Comparison of ENCODE assay signal across 14 cellular contexts in genomic region chr14:64279719-64280668, GRCh38. TPM values are rescaled to one million over a fixed set of nuclear protein-coding genes. Genes with fewer than 3 reads are reported as not detected.
DNase-seq lines count a peak whose midpoint lies in the region; ATAC-seq, FAIRE-seq and TF ChIP-seq lines count a peak whose summit lies in the region.
"Had no signal": no experiment of that assay in that cellular context is flagged by ENCODE, and none has a peak within 500 bp of the region (broad histone marks: within the 10 kb centered on the region; RNA-seq: fewer than 3 reads in every experiment).

No MANE protein-coding gene starts in this region.

- no peaks in the 10 kb centered on the region for H3K27me3 ChIP-seq in lower lobe of right lung (ENCODE audit: low read depth)
- H3K27me3 ChIP-seq: thyroid gland had no signal

- FAIRE-seq in urothelium cell line (lab: Jason Lieb, UNC) (peak; percentile 40), H54 (lab: Jason Lieb, UNC) (no peak)

- no peaks in the 10 kb centered on the region for H3K36me3 ChIP-seq in lower lobe of right lung
- H3K36me3 ChIP-seq: neutrophil, thyroid gland had no signal

- H3K4me3 Mint-ChIP-seq in activated T-helper 2 cell treated with anti-CD3 and anti-CD28 coated beads, Interferon-gamma antibody, Interleukin-2, Interleukin-4, amounts not matched to agents 10 μg/mL and 5 μg/mL and 100 μg/mL, durations not matched to agents 14 hours and 24 hours and 36 hours (ENCODE audit: low read depth), result no peak overlapping the region
- no peak overlapping the region for H3K4me3 Mint-ChIP-seq in type B pancreatic cell

- H3K27ac Mint-ChIP-seq in activated T-helper 2 cell treated with anti-CD3 and anti-CD28 coated beads, Interferon-gamma antibody, Interleukin-2, Interleukin-4, amounts not matched to agents 10 μg/mL and 5 μg/mL and 100 μg/mL, durations not matched to agents 14 hours and 24 hours and 36 hours, result peak overlapping the region; percentile 9
- no peak overlapping the region for H3K27ac Mint-ChIP-seq in type B pancreatic cell

- CTCF ChIA-PET in GM10248 (lab: Yijun Ruan, JAX), result no interaction called here

- H3K9me3 Mint-ChIP-seq in activated T-helper 2 cell treated with anti-CD3 and anti-CD28 coated beads, Interferon-gamma antibody, Interleukin-2, Interleukin-4, amounts not matched to agents 10 μg/mL and 5 μg/mL and 100 μg/mL, durations not matched to agents 14 hours and 24 hours and 36 hours, result peaks cover 4% of the 10 kb centered on the region
- no peaks in the 10 kb centered on the region for H3K9me3 Mint-ChIP-seq in type B pancreatic cell

- peaks cover 2% of the 10 kb centered on the region for H3K27me3 Mint-ChIP-seq in activated T-helper 2 cell treated with anti-CD3 and anti-CD28 coated beads, Interferon-gamma antibody, Interleukin-2, Interleukin-4, amounts not matched to agents 10 μg/mL and 5 μg/mL and 100 μg/mL, durations not matched to agents 14 hours and 24 hours and 36 hours (ENCODE audit: low read depth)
- H3K27me3 Mint-ChIP-seq in type B pancreatic cell, result peaks cover 4% of the 10 kb centered on the region

- peaks cover 31% of the 10 kb centered on the region for H3K4me1 Mint-ChIP-seq in activated T-helper 2 cell treated with anti-CD3 and anti-CD28 coated beads, Interferon-gamma antibody, Interleukin-2, Interleukin-4, amounts not matched to agents 10 μg/mL and 5 μg/mL and 100 μg/mL, durations not matched to agents 14 hours and 24 hours and 36 hours (ENCODE audit: low read depth)
- peaks cover 7% of the 10 kb centered on the region for H3K4me1 Mint-ChIP-seq in type B pancreatic cell (ENCODE audit: unreplicated experiment)

- intact Hi-C loops in activated T-helper 2 cell treated with anti-CD3 and anti-CD28 coated beads, Interferon-gamma antibody, Interleukin-2, Interleukin-4, amounts not matched to agents 10 μg/mL and 5 μg/mL and 100 μg/mL, durations not matched to agents 14 hours and 24 hours and 36 hours (cut with micrococcal nuclease), result loop anchor here (1.0 to 5.0 kb wide), 5 partner anchors 14 to 418 kb away; partner anchors contain the start of gene ESR2
- intact Hi-C loops in lower lobe of right lung (cut with DNase I), result no loop called here

- TF ChIP-seq POLR2A in H54 (IDR thresholded peaks at IDR 0.05; ENCODE audit: low read depth, low read length), result no peak

- POLR2A ChIA-PET in GM10248 (lab: Yijun Ruan, JAX), result no interaction called here

- no peaks in the 10 kb centered on the region for H3K9me3 ChIP-seq in lower lobe of right lung
- H3K9me3 ChIP-seq: neutrophil, thyroid gland had no signal

- no peaks in the 10 kb centered on the region for H3K4me1 ChIP-seq in lower lobe of right lung
- H3K4me1 ChIP-seq: thyroid gland had no signal

- TF ChIP-seq CTCF in lower lobe of right lung (IDR thresholded peaks at IDR 0.05) (no peak), type B pancreatic cell (conservative IDR thresholded peaks at IDR 0.05) (no peak), GM10248 (IDR thresholded peaks at IDR 0.05; ENCODE audit: control extremely low read depth, extremely low read depth, low read depth, missing control alignments) (no peak)

- ATAC-seq in lower lobe of right lung, result peak; percentile 51 to 88
- ATAC-seq: left colon had no signal

- no peak overlapping the region for H3K4me3 ChIP-seq in lower lobe of right lung
- H3K4me3 ChIP-seq: thyroid gland had no signal

- no peak overlapping the region for H3K27ac ChIP-seq in lower lobe of right lung
- H3K27ac ChIP-seq: neutrophil, thyroid gland had no signal

- peak; percentile 50 for DNase-seq in stimulated activated CD4-positive, alpha-beta T cell treated with anti-CD3 and anti-CD28 coated beads, Interleukin-15, amount 100 ng/mL, for 24 hours
- no peak for DNase-seq in stimulated activated CD4-positive, alpha-beta T cell treated with anti-CD3 and anti-CD28 coated beads, Interleukin-12 subunit alpha, Interleukin-12 subunit beta, amount 100 ng/mL, for 4 hours
- DNase-seq in activated T-helper 2 cell treated with anti-CD3 and anti-CD28 coated beads, Interferon-gamma antibody, Interleukin-2, Interleukin-4, amounts not matched to agents 10 μg/mL and 5 μg/mL and 100 μg/mL, durations not matched to agents 14 hours and 24 hours and 36 hours (ENCODE audit: low spot score), result peak; percentile 36
- no peak for DNase-seq in lower lobe of right lung
- DNase-seq in urothelium cell line (ENCODE audit: low spot score), result no peak
- no peak for DNase-seq in type B pancreatic cell (ENCODE audit: extremely low spot score, unreplicated experiment)
- DNase-seq in H54 (ENCODE audit: insufficient read length, low spot score), result no peak
- DNase-seq in GM10248 (ENCODE audit: extremely low spot score), result no peak
- DNase-seq: foreskin melanocyte, left colon, NCI-H187, thyroid gland had no signal

- H3K36me3 Mint-ChIP-seq in activated T-helper 2 cell treated with anti-CD3 and anti-CD28 coated beads, Interferon-gamma antibody, Interleukin-2, Interleukin-4, amounts not matched to agents 10 μg/mL and 5 μg/mL and 100 μg/mL, durations not matched to agents 14 hours and 24 hours and 36 hours (ENCODE audit: low read depth), result peaks cover 3% of the 10 kb centered on the region
- no peaks in the 10 kb centered on the region for H3K36me3 Mint-ChIP-seq in type B pancreatic cell

RNA-seq across cellular contexts. Expression of gene ESR2, which starts 14.2 kb away (rescaled TPM):
- 0.09 TPM in 1 of 2 replicates, not detected in the other for total RNA-seq in activated T-helper 2 cell treated with anti-CD3 and anti-CD28 coated beads, Interferon-gamma antibody, Interleukin-2, Interleukin-4, amounts not matched to agents 10 μg/mL and 5 μg/mL and 100 μg/mL, durations not matched to agents 14 hours and 24 hours and 36 hours
- total RNA-seq in lower lobe of right lung (0.30 TPM), type B pancreatic cell (ENCODE audit: low replicate concordance) (0.19 and 0.53 TPM in 2 replicates)
- total RNA-seq: G401 had no signal

Comparison
In these comparisons a context has a peak if more than half of its experiments do, and no peak if none do; other contexts are left out.
1. DNase-seq: peak in stimulated activated CD4-positive, alpha-beta T cell treated with anti-CD3 and anti-CD28 coated beads, Interleukin-15, amount 100 ng/mL, for 24 hours (single experiment) and activated T-helper 2 cell treated with anti-CD3 and anti-CD28 coated beads, Interferon-gamma antibody, Interleukin-2, Interleukin-4, amounts not matched to agents 10 μg/mL and 5 μg/mL and 100 μg/mL, durations not matched to agents 14 hours and 24 hours and 36 hours (single experiment); none in stimulated activated CD4-positive, alpha-beta T cell treated with anti-CD3 and anti-CD28 coated beads, Interleukin-12 subunit alpha, Interleukin-12 subunit beta, amount 100 ng/mL, for 4 hours (single experiment), lower lobe of right lung (single experiment), urothelium cell line (single experiment), type B pancreatic cell (single experiment), H54 (single experiment) and GM10248 (single experiment).